ENCODE assay signal across 1 cellular context in the genomic region with DNA sequence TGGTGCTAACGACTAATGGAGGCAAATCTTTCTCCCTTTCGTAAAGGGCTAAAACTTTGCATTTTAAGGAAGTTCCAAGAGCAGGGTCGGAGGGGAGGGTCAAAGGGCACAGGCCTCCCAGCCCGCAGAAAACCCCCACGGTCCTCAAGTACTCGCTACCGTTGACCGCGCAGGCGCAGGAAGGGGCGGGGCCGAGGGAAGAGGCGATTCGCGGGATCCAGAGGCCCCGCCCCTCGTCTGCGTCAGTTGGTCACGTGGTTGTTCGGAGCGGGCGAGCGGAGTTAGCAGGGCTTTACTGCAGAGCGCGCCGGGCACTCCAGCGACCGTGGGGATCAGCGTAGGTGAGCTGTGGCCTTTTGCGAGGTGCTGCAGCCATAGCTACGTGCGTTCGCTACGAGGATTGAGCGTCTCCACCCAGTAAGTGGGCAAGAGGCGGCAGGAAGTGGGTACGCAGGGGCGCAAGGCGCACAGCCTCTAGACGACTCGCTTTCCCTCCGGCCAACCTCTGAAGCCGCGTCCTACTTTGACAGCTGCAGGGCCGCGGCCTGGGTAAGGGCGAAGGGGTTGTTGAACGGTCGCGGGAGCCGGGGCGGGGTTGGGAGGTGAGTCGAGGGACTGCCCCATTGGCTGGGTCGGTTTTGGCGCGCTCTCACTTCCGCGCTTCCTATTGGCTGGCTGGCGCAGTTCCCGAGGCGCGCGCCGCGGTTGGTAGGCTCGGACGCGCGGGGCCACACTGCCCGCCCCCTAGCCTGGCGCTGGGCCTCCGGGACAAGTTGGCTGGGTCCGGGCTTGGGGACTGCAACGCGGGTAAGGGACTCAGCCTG.
TF ChIP-seq lines count a peak whose summit lies in the region.

A gene (plus strand): TSS at position 242 of the 824 bp plus-strand sequence. CDS start 2,310 bp downstream, outside the sequence.

TF ChIP-seq in HepG2, 621 proteins besides CTCF, POLR2A, EP300 and RAD21 (continued from another document and continues in another):
- TF ChIP-seq, protein P1, sequence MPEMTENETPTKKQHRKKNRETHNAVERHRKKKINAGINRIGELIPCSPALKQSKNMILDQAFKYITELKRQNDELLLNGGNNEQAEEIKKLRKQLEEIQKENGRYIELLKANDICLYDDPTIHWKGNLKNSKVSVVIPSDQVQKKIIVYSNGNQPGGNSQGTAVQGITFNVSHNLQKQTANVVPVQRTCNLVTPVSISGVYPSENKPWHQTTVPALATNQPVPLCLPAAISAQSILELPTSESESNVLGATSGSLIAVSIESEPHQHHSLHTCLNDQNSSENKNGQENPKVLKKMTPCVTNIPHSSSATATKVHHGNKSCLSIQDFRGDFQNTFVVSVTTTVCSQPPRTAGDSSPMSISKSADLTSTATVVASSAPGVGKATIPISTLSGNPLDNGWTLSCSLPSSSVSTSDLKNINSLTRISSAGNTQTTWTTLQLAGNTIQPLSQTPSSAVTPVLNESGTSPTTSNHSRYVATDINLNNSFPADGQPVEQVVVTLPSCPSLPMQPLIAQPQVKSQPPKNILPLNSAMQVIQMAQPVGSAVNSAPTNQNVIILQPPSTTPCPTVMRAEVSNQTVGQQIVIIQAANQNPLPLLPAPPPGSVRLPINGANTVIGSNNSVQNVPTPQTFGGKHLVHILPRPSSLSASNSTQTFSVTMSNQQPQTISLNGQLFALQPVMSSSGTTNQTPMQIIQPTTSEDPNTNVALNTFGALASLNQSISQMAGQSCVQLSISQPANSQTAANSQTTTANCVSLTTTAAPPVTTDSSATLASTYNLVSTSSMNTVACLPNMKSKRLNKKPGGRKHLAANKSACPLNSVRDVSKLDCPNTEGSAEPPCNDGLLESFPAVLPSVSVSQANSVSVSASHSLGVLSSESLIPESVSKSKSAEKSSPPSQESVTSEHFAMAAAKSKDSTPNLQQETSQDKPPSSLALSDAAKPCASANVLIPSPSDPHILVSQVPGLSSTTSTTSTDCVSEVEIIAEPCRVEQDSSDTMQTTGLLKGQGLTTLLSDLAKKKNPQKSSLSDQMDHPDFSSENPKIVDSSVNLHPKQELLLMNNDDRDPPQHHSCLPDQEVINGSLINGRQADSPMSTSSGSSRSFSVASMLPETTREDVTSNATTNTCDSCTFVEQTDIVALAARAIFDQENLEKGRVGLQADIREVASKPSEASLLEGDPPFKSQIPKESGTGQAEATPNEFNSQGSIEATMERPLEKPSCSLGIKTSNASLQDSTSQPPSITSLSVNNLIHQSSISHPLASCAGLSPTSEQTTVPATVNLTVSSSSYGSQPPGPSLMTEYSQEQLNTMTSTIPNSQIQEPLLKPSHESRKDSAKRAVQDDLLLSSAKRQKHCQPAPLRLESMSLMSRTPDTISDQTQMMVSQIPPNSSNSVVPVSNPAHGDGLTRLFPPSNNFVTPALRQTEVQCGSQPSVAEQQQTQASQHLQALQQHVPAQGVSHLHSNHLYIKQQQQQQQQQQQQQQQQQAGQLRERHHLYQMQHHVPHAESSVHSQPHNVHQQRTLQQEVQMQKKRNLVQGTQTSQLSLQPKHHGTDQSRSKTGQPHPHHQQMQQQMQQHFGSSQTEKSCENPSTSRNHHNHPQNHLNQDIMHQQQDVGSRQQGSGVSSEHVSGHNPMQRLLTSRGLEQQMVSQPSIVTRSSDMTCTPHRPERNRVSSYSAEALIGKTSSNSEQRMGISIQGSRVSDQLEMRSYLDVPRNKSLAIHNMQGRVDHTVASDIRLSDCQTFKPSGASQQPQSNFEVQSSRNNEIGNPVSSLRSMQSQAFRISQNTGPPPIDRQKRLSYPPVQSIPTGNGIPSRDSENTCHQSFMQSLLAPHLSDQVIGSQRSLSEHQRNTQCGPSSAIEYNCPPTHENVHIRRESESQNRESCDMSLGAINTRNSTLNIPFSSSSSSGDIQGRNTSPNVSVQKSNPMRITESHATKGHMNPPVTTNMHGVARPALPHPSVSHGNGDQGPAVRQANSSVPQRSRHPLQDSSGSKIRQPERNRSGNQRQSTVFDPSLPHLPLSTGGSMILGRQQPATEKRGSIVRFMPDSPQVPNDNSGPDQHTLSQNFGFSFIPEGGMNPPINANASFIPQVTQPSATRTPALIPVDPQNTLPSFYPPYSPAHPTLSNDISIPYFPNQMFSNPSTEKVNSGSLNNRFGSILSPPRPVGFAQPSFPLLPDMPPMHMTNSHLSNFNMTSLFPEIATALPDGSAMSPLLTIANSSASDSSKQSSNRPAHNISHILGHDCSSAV (CRISPR knock-in tag; IDR thresholded peaks at IDR 0.05; ENCODE audit: borderline replicate concordance) = 0 out of 2 replicates have a peak, but pooled peaks have one; percentile 88
- TF ChIP-seq AKAP8 (CRISPR knock-in tag; IDR thresholded peaks at IDR 0.05) (peak; percentile 94; the same call in 1 of the 2 replicates), ARHGAP35 (CRISPR knock-in tag; IDR thresholded peaks at IDR 0.05; ENCODE audit: borderline replicate concordance) (peak; percentile 98), ZFAT (CRISPR knock-in tag; conservative IDR thresholded peaks at IDR 0.05) (no peak), PHF8 (CRISPR knock-in tag; IDR thresholded peaks at IDR 0.05) (peak; percentile 95), ZSCAN29 (CRISPR knock-in tag; conservative IDR thresholded peaks at IDR 0.05) (peak; percentile 86), RELA (CRISPR knock-in tag; IDR thresholded peaks at IDR 0.05) (peak; percentile 21; the same call in 1 of the 2 replicates), ZBTB7B (CRISPR knock-in tag; IDR thresholded peaks at IDR 0.05) (peak; percentile 28; the same call in 1 of the 2 replicates), SRSF1 (optimal IDR thresholded peaks at IDR 0.05; ENCODE audit: low read depth, low read length) (peak; percentile 83), ZNF747 (CRISPR knock-in tag; IDR thresholded peaks at IDR 0.05; ENCODE audit: borderline replicate concordance) (peak; percentile 95), BRCA1 (CRISPR knock-in tag; IDR thresholded peaks at IDR 0.05) (peak; percentile 93), ZNF790 (CRISPR knock-in tag; IDR thresholded peaks at IDR 0.05; ENCODE audit: borderline replicate concordance) (0 out of 2 replicates have a peak, but pooled peaks have one; percentile 20), ZNF333 (CRISPR knock-in tag; IDR thresholded peaks at IDR 0.05; ENCODE audit: borderline replicate concordance) (peak; percentile 100), FLYWCH1 (CRISPR knock-in tag; IDR thresholded peaks at IDR 0.05) (peak; percentile 77), ZNF557 (CRISPR knock-in tag; IDR thresholded peaks at IDR 0.05) (0 out of 2 replicates have a peak, but pooled peaks have one; percentile 61), ZNF746 (CRISPR knock-in tag; IDR thresholded peaks at IDR 0.05) (no peak; the same call in 1 of the 2 replicates)
- TF ChIP-seq, protein P2, sequence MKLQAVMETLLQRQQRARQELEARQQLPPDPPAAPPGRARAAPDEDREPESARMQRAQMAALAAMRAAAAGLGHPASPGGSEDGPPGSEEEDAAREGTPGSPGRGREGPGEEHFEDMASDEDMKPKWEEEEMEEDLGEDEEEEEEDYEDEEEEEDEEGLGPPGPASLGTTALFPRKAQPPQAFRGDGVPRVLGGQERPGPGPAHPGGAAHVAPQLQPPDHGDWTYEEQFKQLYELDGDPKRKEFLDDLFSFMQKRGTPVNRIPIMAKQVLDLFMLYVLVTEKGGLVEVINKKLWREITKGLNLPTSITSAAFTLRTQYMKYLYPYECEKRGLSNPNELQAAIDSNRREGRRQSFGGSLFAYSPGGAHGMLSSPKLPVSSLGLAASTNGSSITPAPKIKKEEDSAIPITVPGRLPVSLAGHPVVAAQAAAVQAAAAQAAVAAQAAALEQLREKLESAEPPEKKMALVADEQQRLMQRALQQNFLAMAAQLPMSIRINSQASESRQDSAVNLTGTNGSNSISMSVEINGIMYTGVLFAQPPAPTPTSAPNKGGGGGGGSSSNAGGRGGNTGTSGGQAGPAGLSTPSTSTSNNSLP (IDR thresholded peaks at IDR 0.05; ENCODE audit: low read depth, low read length) = no peak; the same call in 1 of the 2 replicates
- TF ChIP-seq, protein P3, sequence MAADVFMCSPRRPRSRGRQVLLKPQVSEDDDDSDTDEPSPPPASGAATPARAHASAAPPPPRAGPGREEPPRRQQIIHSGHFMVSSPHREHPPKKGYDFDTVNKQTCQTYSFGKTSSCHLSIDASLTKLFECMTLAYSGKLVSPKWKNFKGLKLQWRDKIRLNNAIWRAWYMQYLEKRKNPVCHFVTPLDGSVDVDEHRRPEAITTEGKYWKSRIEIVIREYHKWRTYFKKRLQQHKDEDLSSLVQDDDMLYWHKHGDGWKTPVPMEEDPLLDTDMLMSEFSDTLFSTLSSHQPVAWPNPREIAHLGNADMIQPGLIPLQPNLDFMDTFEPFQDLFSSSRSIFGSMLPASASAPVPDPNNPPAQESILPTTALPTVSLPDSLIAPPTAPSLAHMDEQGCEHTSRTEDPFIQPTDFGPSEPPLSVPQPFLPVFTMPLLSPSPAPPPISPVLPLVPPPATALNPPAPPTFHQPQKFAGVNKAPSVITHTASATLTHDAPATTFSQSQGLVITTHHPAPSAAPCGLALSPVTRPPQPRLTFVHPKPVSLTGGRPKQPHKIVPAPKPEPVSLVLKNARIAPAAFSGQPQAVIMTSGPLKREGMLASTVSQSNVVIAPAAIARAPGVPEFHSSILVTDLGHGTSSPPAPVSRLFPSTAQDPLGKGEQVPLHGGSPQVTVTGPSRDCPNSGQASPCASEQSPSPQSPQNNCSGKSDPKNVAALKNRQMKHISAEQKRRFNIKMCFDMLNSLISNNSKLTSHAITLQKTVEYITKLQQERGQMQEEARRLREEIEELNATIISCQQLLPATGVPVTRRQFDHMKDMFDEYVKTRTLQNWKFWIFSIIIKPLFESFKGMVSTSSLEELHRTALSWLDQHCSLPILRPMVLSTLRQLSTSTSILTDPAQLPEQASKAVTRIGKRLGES (CRISPR knock-in tag; IDR thresholded peaks at IDR 0.05; ENCODE audit: borderline replicate concordance) = peak; percentile 84; the same call in 1 of the 2 replicates
- TF ChIP-seq, protein P4, sequence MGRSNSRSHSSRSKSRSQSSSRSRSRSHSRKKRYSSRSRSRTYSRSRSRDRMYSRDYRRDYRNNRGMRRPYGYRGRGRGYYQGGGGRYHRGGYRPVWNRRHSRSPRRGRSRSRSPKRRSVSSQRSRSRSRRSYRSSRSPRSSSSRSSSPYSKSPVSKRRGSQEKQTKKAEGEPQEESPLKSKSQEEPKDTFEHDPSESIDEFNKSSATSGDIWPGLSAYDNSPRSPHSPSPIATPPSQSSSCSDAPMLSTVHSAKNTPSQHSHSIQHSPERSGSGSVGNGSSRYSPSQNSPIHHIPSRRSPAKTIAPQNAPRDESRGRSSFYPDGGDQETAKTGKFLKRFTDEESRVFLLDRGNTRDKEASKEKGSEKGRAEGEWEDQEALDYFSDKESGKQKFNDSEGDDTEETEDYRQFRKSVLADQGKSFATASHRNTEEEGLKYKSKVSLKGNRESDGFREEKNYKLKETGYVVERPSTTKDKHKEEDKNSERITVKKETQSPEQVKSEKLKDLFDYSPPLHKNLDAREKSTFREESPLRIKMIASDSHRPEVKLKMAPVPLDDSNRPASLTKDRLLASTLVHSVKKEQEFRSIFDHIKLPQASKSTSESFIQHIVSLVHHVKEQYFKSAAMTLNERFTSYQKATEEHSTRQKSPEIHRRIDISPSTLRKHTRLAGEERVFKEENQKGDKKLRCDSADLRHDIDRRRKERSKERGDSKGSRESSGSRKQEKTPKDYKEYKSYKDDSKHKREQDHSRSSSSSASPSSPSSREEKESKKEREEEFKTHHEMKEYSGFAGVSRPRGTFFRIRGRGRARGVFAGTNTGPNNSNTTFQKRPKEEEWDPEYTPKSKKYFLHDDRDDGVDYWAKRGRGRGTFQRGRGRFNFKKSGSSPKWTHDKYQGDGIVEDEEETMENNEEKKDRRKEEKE (IDR thresholded peaks at IDR 0.05) = no peak
- TF ChIP-seq, protein P5, sequence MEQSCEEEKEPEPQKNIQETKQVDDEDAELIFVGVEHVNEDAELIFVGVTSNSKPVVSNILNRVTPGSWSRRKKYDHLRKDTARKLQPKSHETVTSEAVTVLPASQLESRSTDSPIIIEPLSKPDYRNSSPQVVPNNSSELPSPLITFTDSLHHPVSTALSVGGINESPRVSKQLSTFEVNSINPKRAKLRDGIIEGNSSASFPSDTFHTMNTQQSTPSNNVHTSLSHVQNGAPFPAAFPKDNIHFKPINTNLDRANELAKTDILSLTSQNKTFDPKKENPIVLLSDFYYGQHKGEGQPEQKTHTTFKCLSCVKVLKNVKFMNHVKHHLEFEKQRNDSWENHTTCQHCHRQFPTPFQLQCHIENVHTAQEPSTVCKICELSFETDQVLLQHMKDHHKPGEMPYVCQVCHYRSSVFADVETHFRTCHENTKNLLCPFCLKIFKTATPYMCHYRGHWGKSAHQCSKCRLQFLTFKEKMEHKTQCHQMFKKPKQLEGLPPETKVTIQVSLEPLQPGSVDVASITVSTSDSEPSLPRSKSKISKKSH (CRISPR knock-in tag; IDR thresholded peaks at IDR 0.05; ENCODE audit: borderline replicate concordance) = peak; percentile 100
- TF ChIP-seq, protein P6, sequence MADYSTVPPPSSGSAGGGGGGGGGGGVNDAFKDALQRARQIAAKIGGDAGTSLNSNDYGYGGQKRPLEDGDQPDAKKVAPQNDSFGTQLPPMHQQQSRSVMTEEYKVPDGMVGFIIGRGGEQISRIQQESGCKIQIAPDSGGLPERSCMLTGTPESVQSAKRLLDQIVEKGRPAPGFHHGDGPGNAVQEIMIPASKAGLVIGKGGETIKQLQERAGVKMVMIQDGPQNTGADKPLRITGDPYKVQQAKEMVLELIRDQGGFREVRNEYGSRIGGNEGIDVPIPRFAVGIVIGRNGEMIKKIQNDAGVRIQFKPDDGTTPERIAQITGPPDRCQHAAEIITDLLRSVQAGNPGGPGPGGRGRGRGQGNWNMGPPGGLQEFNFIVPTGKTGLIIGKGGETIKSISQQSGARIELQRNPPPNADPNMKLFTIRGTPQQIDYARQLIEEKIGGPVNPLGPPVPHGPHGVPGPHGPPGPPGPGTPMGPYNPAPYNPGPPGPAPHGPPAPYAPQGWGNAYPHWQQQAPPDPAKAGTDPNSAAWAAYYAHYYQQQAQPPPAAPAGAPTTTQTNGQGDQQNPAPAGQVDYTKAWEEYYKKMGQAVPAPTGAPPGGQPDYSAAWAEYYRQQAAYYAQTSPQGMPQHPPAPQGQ (CRISPR knock-in tag; IDR thresholded peaks at IDR 0.05; ENCODE audit: borderline replicate concordance) = no peak
- TF ChIP-seq, protein P7, sequence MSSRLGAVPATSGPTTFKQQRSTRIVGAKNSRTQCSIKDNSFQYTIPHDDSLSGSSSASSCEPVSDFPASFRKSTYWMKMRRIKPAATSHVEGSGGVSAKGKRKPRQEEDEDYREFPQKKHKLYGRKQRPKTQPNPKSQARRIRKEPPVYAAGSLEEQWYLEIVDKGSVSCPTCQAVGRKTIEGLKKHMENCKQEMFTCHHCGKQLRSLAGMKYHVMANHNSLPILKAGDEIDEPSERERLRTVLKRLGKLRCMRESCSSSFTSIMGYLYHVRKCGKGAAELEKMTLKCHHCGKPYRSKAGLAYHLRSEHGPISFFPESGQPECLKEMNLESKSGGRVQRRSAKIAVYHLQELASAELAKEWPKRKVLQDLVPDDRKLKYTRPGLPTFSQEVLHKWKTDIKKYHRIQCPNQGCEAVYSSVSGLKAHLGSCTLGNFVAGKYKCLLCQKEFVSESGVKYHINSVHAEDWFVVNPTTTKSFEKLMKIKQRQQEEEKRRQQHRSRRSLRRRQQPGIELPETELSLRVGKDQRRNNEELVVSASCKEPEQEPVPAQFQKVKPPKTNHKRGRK (CRISPR knock-in tag; IDR thresholded peaks at IDR 0.05) = no peak; the same call in 1 of the 2 replicates
- TF ChIP-seq, protein P8, sequence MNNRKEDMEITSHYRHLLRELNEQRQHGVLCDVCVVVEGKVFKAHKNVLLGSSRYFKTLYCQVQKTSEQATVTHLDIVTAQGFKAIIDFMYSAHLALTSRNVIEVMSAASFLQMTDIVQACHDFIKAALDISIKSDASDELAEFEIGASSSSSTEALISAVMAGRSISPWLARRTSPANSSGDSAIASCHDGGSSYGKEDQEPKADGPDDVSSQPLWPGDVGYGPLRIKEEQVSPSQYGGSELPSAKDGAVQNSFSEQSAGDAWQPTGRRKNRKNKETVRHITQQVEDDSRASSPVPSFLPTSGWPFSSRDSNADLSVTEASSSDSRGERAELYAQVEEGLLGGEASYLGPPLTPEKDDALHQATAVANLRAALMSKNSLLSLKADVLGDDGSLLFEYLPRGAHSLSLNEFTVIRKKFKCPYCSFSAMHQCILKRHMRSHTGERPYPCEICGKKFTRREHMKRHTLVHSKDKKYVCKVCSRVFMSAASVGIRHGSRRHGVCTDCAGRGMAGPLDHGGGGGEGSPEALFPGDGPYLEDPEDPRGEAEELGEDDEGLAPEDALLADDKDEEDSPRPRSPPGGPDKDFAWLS (CRISPR knock-in tag; IDR thresholded peaks at IDR 0.05; ENCODE audit: borderline replicate concordance) = 0 out of 2 replicates have a peak, but pooled peaks have one; percentile 39
